In the genomic region with DNA sequence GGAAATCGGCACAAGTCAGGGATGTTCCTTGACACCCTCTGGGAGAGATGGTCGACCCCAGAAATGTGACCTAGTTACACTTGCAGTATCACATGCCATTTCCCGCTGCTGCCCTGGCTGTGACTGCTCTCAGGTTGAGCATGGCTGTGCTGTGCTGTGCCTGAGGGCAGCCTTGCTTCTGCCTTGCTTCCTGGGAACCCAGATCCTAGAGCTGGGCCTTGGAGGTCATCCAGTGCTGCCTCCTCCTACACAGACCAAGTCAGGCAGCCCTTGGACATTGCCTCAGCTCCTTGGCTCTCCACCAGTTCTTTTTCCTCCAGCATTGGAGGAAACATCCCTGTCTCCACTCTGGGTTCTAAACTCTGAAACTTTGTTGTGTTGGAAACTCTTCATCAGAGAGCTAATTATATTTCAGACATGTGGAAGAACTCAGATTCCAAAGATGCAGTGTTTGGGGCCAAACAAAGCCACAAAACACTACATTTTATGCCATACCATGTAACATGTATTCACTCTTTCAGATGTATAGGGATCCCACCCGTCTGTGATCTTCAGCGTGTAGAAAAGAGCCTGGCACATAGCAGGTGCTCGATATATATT, we compare ENCODE assay signal across 10 cellular contexts. TPM values are rescaled to one million over a fixed set of nuclear protein-coding genes. Genes with fewer than 3 reads are reported as not detected.
DNase-seq lines count a peak whose midpoint lies in the region; ATAC-seq and TF ChIP-seq lines count a peak whose summit lies in the region.
"Had no signal": no experiment of that assay in that cellular context is flagged by ENCODE, and none has a peak within 500 bp of the region (broad histone marks: within the 10 kb centered on the region; RNA-seq: fewer than 3 reads in every experiment).

No MANE protein-coding gene starts in this region.

- TF ChIP-seq EP300 in esophagus muscularis mucosa (IDR thresholded peaks at IDR 0.05) = no peak

- H3K36me3 Mint-ChIP-seq in activated naive CD8-positive, alpha-beta T cell treated with anti-CD3 and anti-CD28 coated beads for 36 hours = no peaks in the 10 kb centered on the region
- no peaks in the 10 kb centered on the region for H3K36me3 Mint-ChIP-seq in endothelial cell (ENCODE audit: low read depth, unreplicated experiment)

- TF ChIP-seq POLR2A in esophagus muscularis mucosa (IDR thresholded peaks at IDR 0.05; ENCODE audit: low read depth) (no peak), testis (IDR thresholded peaks at IDR 0.05) (no peak)

- TF ChIP-seq CTCF in esophagus muscularis mucosa (IDR thresholded peaks at IDR 0.05) (no peak), lung (IDR thresholded peaks at IDR 0.05; ENCODE audit: control extremely low read depth, extremely low read depth) (no peak), testis (IDR thresholded peaks at IDR 0.05) (no peak), endothelial cell (IDR thresholded peaks at IDR 0.05; ENCODE audit: unreplicated experiment) (no peak)

- H3K4me3 Mint-ChIP-seq in activated naive CD8-positive, alpha-beta T cell treated with anti-CD3 and anti-CD28 coated beads for 36 hours = no peak overlapping the region
- no peak overlapping the region for H3K4me3 Mint-ChIP-seq in endothelial cell (ENCODE audit: unreplicated experiment)

- ATAC-seq in lung (ENCODE audit: insufficient read depth, low FRiP score) = peak; percentile 32

- peaks cover 61 to 100% (median 98%) of the 10 kb centered on the region in 4 donors for H3K4me1 ChIP-seq in esophagus muscularis mucosa
- H3K4me1 ChIP-seq in lung (ENCODE audit: control insufficient read depth in 2 of 2, insufficient read depth in 2 of 2, low read length in 2 of 2) = peaks cover 7 to 8% of the 10 kb centered on the region in 2 donors
- H3K4me1 ChIP-seq in testis = peaks cover 44% of the 10 kb centered on the region

- H3K27me3 Mint-ChIP-seq in activated naive CD8-positive, alpha-beta T cell treated with anti-CD3 and anti-CD28 coated beads for 36 hours = peaks cover 38% of the 10 kb centered on the region
- peaks cover 7% of the 10 kb centered on the region for H3K27me3 Mint-ChIP-seq in endothelial cell (ENCODE audit: unreplicated experiment)

- H3K9me3 ChIP-seq in MG63 = no peaks in the 10 kb centered on the region
- H3K9me3 ChIP-seq in esophagus muscularis mucosa = no peaks in the 10 kb centered on the region
- H3K9me3 ChIP-seq in lung (ENCODE audit: control insufficient read depth in 2 of 2, insufficient read depth in 1 of 2, low read length in 1 of 2) = peaks cover 0 to 3% of the 10 kb centered on the region in 2 donors
- no peaks in the 10 kb centered on the region for H3K9me3 ChIP-seq in testis

- WGBS in esophagus muscularis mucosa = 63% methylated on average over 6 of the region's 6 CpGs
- 63 to 83% methylated on average over 6 of the region's 6 CpGs for WGBS in lung, 2 donors
- WGBS in testis, 2 donors = 49 to 58% methylated on average over 6 of the region's 6 CpGs

- H3K4me3 ChIP-seq in MG63 (no peak overlapping the region), esophagus muscularis mucosa (peak overlapping the region in 3 of 4 donors; percentile 3 to 85 (median 3)), lung (no peak overlapping the region), testis (no peak overlapping the region)

- no peaks in the 10 kb centered on the region for H3K4me1 Mint-ChIP-seq in activated naive CD8-positive, alpha-beta T cell treated with anti-CD3 and anti-CD28 coated beads for 36 hours
- peaks cover 10% of the 10 kb centered on the region for H3K4me1 Mint-ChIP-seq in endothelial cell (ENCODE audit: unreplicated experiment)

- DNase-seq in MG63 (peak; percentile 81), esophagus muscularis mucosa (ENCODE audit: extremely low spot score) (no peak), lung (ENCODE audit: low spot score) (peak; percentile 59), testis (peak; percentile 96), NCI-H446 (lab: John Stamatoyannopoulos, UW) (no peak), endothelial cell (ENCODE audit: low spot score) (no peak), OCI-M1 (lab: John Stamatoyannopoulos, UW) (no peak)
- no peak for DNase-seq in activated naive CD8-positive, alpha-beta T cell treated with anti-CD3 and anti-CD28 coated beads for 36 hours
- DNase-seq: activated T-cell treated with anti-CD3 and anti-CD28 coated beads, Interleukin-2, amount 50 U/mL, for 1 hour; NCI-H1092 had no signal

- intact Hi-C loops in esophagus muscularis mucosa (cut with DNase I) (no loop called here), testis (cut with DNase I; ENCODE audit: low total_unique reads) (no loop called here)

- H3K27ac ChIP-seq in esophagus muscularis mucosa (replicated peaks in 1 of 4) (peak overlapping the region; percentile 91 to 96 (median 94)), lung (ENCODE audit: low read depth in 1 of 2, low read length in 1 of 2) (peak overlapping the region in 1 of 2 donors; percentile 34), testis (peak overlapping the region; percentile 85 to 87)

- H3K9me3 Mint-ChIP-seq in activated naive CD8-positive, alpha-beta T cell treated with anti-CD3 and anti-CD28 coated beads for 36 hours = no peaks in the 10 kb centered on the region
- H3K9me3 Mint-ChIP-seq in endothelial cell (ENCODE audit: unreplicated experiment) = no peaks in the 10 kb centered on the region

- H3K27me3 ChIP-seq in MG63 (no peaks in the 10 kb centered on the region), esophagus muscularis mucosa (no peaks in the 10 kb centered on the region), lung (ENCODE audit: control insufficient read depth, insufficient read depth) (no peaks in the 10 kb centered on the region), testis (no peaks in the 10 kb centered on the region)

- no peaks in the 10 kb centered on the region for H3K36me3 ChIP-seq in MG63
- peaks cover 0 to 17% (median 2%) of the 10 kb centered on the region in 4 donors for H3K36me3 ChIP-seq in esophagus muscularis mucosa
- no peaks in the 10 kb centered on the region for H3K36me3 ChIP-seq in lung (ENCODE audit: control insufficient read depth in 2 of 2, insufficient read depth in 2 of 2, low read length in 2 of 2)
- no peaks in the 10 kb centered on the region for H3K36me3 ChIP-seq in testis (ENCODE audit: low read depth, missing control alignments)

- no peak overlapping the region for H3K27ac Mint-ChIP-seq in activated naive CD8-positive, alpha-beta T cell treated with anti-CD3 and anti-CD28 coated beads for 36 hours
- no peak overlapping the region for H3K27ac Mint-ChIP-seq in endothelial cell (ENCODE audit: unreplicated experiment)

RNA-seq across cellular contexts. Expression of a gene that starts 6.1 kb away (rescaled TPM):
- not detected in 2 replicates for total RNA-seq in MG63 (2014; rRNA removed; shearing (Covaris generic); ENCODE audit: low replicate concordance)
- total RNA-seq in esophagus muscularis mucosa (100 to 1,000 TPM; 115 to 147 (median 126) TPM), lung (10 to 100 TPM in 1 of 2 donors, 1 to 10 TPM in 1; 6.5 to 28.6 TPM), testis (10 to 100 TPM; 13.7 to 28.3 TPM), endothelial cell (ENCODE audit: unreplicated experiment) (0.10 TPM)
- polyA plus RNA-seq in lung (10 to 100 TPM in 1 of 2 donors, 1 to 10 TPM in 1; 8.7 to 11.2 TPM), testis (ENCODE audit: insufficient read depth, low read depth, low replicate concordance) (15.1 TPM)
- not detected for total RNA-seq in activated naive CD8-positive, alpha-beta T cell treated with anti-CD3 and anti-CD28 coated beads for 36 hours

Comparison
In these comparisons a context has a peak if more than half of its experiments do, and no peak if none do; other contexts are left out.
1. DNase-seq: peak in MG63 (single experiment), lung (single experiment) and testis (single experiment); none in esophagus muscularis mucosa (single experiment), activated naive CD8-positive, alpha-beta T cell treated with anti-CD3 and anti-CD28 coated beads for 36 hours (single experiment), NCI-H446 (0 of 2), endothelial cell (single experiment) and OCI-M1 (single experiment).
2. H3K4me3 ChIP-seq: peak in esophagus muscularis mucosa (3 of 4); none in MG63 (single experiment), lung (single experiment) and testis (0 of 2).